8 cellular contexts compared by ENCODE assay signal in genomic region chr4:88456757-88457306, GRCh38. TPM values are rescaled to one million over a fixed set of nuclear protein-coding genes. Genes with fewer than 3 reads are reported as not detected.
A peak's percentile ranks its signal among the peaks of the same experiment; 100 is the strongest.
DNase-seq lines count a peak whose midpoint lies in the region; TF ChIP-seq lines count a peak whose summit lies in the region.

Gene HERC5 (plus strand): TSS chr4:88457119. CDS start chr4:88457270, 151 bp downstream.

- H3K27ac Mint-ChIP-seq in HFFc6 = peak within 1 kb of the TSS; percentile 31; the same call in 1 of the 2 replicates
- H3K27ac Mint-ChIP-seq in T-helper 2 cell treated with Interferon-gamma antibody and Interleukin-4, amounts not matched to agents 5 μg/mL and 100 μg/mL, for 36 hours = peak within 1 kb of the TSS; percentile 100

- TF ChIP-seq CTCF in GM12865 (IDR thresholded peaks at IDR 0.05; ENCODE audit: insufficient read depth, low read depth, low read length, missing control alignments) (peak; percentile 26), HFFc6 (IDR thresholded peaks at IDR 0.05) (peak; percentile 77), NB4 (IDR thresholded peaks at IDR 0.05; ENCODE audit: low read depth, low read length) (peak; percentile 33)

- peak; percentile 34 for TF ChIP-seq POLR2A in NB4 (IDR thresholded peaks at IDR 0.05; ENCODE audit: extremely low read depth, insufficient read length)

- H3K4me1 Mint-ChIP-seq in HFFc6 (ENCODE audit: low read depth) = peaks cover 8% of the 10 kb centered on the region
- H3K4me1 Mint-ChIP-seq in T-helper 2 cell treated with Interferon-gamma antibody and Interleukin-4, amounts not matched to agents 5 μg/mL and 100 μg/mL, for 36 hours (ENCODE audit: low read depth) = peaks cover 33% of the 10 kb centered on the region

- H3K4me3 Mint-ChIP-seq in HFFc6 = peak within 1 kb of the TSS; percentile 91
- peak within 1 kb of the TSS; percentile 100 for H3K4me3 Mint-ChIP-seq in T-helper 2 cell treated with Interferon-gamma antibody and Interleukin-4, amounts not matched to agents 5 μg/mL and 100 μg/mL, for 36 hours

- H3K27me3 Mint-ChIP-seq in HFFc6 (ENCODE audit: insufficient read depth) = peaks cover 24% of the 10 kb centered on the region
- H3K27me3 Mint-ChIP-seq in T-helper 2 cell treated with Interferon-gamma antibody and Interleukin-4, amounts not matched to agents 5 μg/mL and 100 μg/mL, for 36 hours (ENCODE audit: low read depth) = peaks cover 7% of the 10 kb centered on the region

- DNase-seq in GM12865 (ENCODE audit: low read depth) (peak; percentile 97), HFFc6 (peak; percentile 79), NB4 (ENCODE audit: low read depth) (peak; percentile 92), astrocyte of the hippocampus (ENCODE audit: low read depth, low spot score) (peak; percentile 91), hypothalamus (lab: John Stamatoyannopoulos, UW) (peak; percentile 17 to 90 (median 74)), retina (peak; percentile 92), NCI-H1694 (lab: John Stamatoyannopoulos, UW) (no peak)
- peak; percentile 91 for DNase-seq in T-helper 2 cell treated with Interferon-gamma antibody and Interleukin-4, amounts not matched to agents 5 μg/mL and 100 μg/mL, for 36 hours (ENCODE audit: low spot score)

- peaks cover 6% of the 10 kb centered on the region for H3K36me3 Mint-ChIP-seq in HFFc6 (ENCODE audit: low read depth)
- H3K36me3 Mint-ChIP-seq in T-helper 2 cell treated with Interferon-gamma antibody and Interleukin-4, amounts not matched to agents 5 μg/mL and 100 μg/mL, for 36 hours (ENCODE audit: low read depth) = peaks cover 12% of the 10 kb centered on the region

- no peaks in the 10 kb centered on the region; the same call in 1 of the 2 replicates for H3K9me3 Mint-ChIP-seq in HFFc6
- H3K9me3 Mint-ChIP-seq in T-helper 2 cell treated with Interferon-gamma antibody and Interleukin-4, amounts not matched to agents 5 μg/mL and 100 μg/mL, for 36 hours = peaks cover 3% of the 10 kb centered on the region

- peak within 1 kb of the TSS; percentile 97 for H3K4me3 ChIP-seq in GM12865 (ENCODE audit: low read depth, low read length)
- peak within 1 kb of the TSS; percentile 72 for H3K4me3 ChIP-seq in NB4 (ENCODE audit: low read depth, low read length)

RNA-seq across cellular contexts. Expression of gene HERC5, which starts in this region (rescaled TPM):
- total RNA-seq in HFFc6 (2021; fragmentation: NEBNext Ultra II Directional; extraction: Animal tissue kit (Norgen Biotek cat#: 25700)) = under 1 TPM in 1 of 6 experiments, not detected in 5; 0.05 TPM

Comparison
In these comparisons a context has a peak if more than half of its experiments do, and no peak if none do; other contexts are left out.
1. Peak in DNase-seq in HFFc6; RNA of the gene not detected or under 1 TPM.
2. CTCF ChIP-seq: peak in every context shown above with its lines; median percentile 77 in HFFc6; 33 in NB4; 26 in GM12865.